ENCODE assay signal across 17 cellular contexts in the genomic region with DNA sequence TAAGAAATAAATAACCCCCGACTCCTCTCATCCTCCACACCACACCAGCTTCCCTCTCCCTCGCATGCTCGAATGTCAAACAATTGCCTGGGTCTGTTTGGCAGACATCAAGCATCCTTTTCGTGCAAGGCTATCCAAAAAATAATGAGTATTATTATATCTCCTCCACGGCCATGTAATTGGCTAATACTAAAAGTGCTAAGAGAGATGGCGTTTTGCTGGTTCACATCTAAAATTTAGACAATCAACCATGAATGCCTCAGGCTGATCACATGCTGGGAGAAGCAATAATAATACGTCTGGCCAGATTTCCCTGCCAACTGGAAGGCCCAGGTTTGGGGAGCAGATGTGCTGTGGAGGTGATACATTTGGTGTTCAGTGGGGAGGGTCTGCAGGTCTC.
DNase-seq lines count a peak whose midpoint lies in the region; FAIRE-seq and TF ChIP-seq lines count a peak whose summit lies in the region.
"Had no signal": no experiment of that assay in that cellular context is flagged by ENCODE, and none has a peak within 500 bp of the region (broad histone marks: within the 10 kb centered on the region; RNA-seq: fewer than 3 reads in every experiment).

No MANE protein-coding gene starts in this region.

- peaks cover 49% of the 10 kb centered on the region for H3K4me1 Mint-ChIP-seq in endodermal cell

- H3K9ac ChIP-seq in endodermal cell (ENCODE audit: extremely low read depth, low read length, poor library complexity, severe bottlenecking) = no peak overlapping the region
- H3K9ac ChIP-seq: GM23248 had no signal

- peaks cover 48% of the 10 kb centered on the region for H3K4me1 ChIP-seq in BE2C
- peaks cover 9% of the 10 kb centered on the region for H3K4me1 ChIP-seq in endodermal cell (ENCODE audit: control insufficient read depth, insufficient read depth, low read length)
- H3K4me1 ChIP-seq: Caco-2, Peyer's patch had no signal

- H3K9me3 Mint-ChIP-seq in endodermal cell = no peaks in the 10 kb centered on the region

- H3K4me3 ChIP-seq in BE2C (ENCODE audit: low read depth, low read length) (no peak overlapping the region), endodermal cell (ENCODE audit: low read length) (no peak overlapping the region)
- H3K4me3 ChIP-seq: GM23248, K562, Peyer's patch, SJSA1 had no signal

- H3K4me3 Mint-ChIP-seq in endodermal cell = no peak overlapping the region

- DNase-seq in BE2C = peak; percentile 33
- DNase-seq in NCI-H2227 treated with DMSO at 0.1 percent for 48 hours (lab: John Stamatoyannopoulos, UW) = peak; percentile 90
- no peak for DNase-seq in endodermal cell
- DNase-seq in nucleus accumbens (lab: John Stamatoyannopoulos, UW) = no peak
- DNase-seq in GM19239 (ENCODE audit: insufficient read length, low spot score) = no peak
- DNase-seq in erythroblast (lab: John Stamatoyannopoulos, UW) = no peak
- DNase-seq: ACHN, Caco-2, GF-D8, GM23248, HCEC 1CT, NCI-H1105 treated with DMSO at 0.1 percent for 48 hours, NCI-H524 treated with DMSO at 0.1 percent for 48 hours, Peyer's patch had no signal

- H3K9me3 ChIP-seq in BE2C = no peaks in the 10 kb centered on the region
- no peaks in the 10 kb centered on the region for H3K9me3 ChIP-seq in endodermal cell (ENCODE audit: control insufficient read depth, low read length)
- H3K9me3 ChIP-seq: Caco-2, Peyer's patch, SJSA1 had no signal

- no peak for FAIRE-seq in GM19239 (lab: Jason Lieb, UNC)
- FAIRE-seq: K562 had no signal

- TF ChIP-seq POLR2A in erythroblast (IDR thresholded peaks at IDR 0.05; ENCODE audit: low read length) = no peak

- H3K36me3 Mint-ChIP-seq in endodermal cell (ENCODE audit: low read depth) = no peaks in the 10 kb centered on the region

- no peak overlapping the region for H3K27ac Mint-ChIP-seq in endodermal cell

- TF ChIP-seq CTCF in BE2C (IDR thresholded peaks at IDR 0.05; ENCODE audit: low read depth, low read length) (no peak), C4-2B (conservative IDR thresholded peaks at IDR 0.05) (no peak), endodermal cell (conservative IDR thresholded peaks at IDR 0.05) (no peak)

- H3K27ac ChIP-seq in C4-2B (peak overlapping the region; percentile 32; the same call in 1 of the 2 replicates), endodermal cell (ENCODE audit: low read depth, low read length) (peak overlapping the region; percentile 28)
- H3K27ac ChIP-seq: GM23248, Peyer's patch, SJSA1 had no signal

- 81 to 91% methylated on average over 4 to 7 of the region's 7 CpGs for WGBS in endodermal cell (ENCODE audit: insufficient coverage in 1 of 2, insufficient read length in 1 of 2), 2 experiments

- no peaks in the 10 kb centered on the region for H3K27me3 Mint-ChIP-seq in endodermal cell (ENCODE audit: insufficient read depth)

- H3K36me3 ChIP-seq in BE2C (no peaks in the 10 kb centered on the region), endodermal cell (ENCODE audit: control insufficient read depth, insufficient read depth, low read length) (no peaks in the 10 kb centered on the region)
- H3K36me3 ChIP-seq: Peyer's patch, SJSA1 had no signal

- H3K27me3 ChIP-seq in BE2C (no peaks in the 10 kb centered on the region), endodermal cell (ENCODE audit: control insufficient read depth, insufficient read depth, low read length, poor library complexity, severe bottlenecking) (no peaks in the 10 kb centered on the region)
- H3K27me3 ChIP-seq: Peyer's patch, SJSA1 had no signal

Comparison
In these comparisons a context has a peak if more than half of its experiments do, and no peak if none do; other contexts are left out.
1. DNase-seq: peak in BE2C (single experiment) and NCI-H2227 treated with DMSO at 0.1 percent for 48 hours (single experiment); none in endodermal cell (single experiment), nucleus accumbens (0 of 56), GM19239 (single experiment) and erythroblast (0 of 2).